1 cellular context compared by ENCODE assay signal in the genomic region with DNA sequence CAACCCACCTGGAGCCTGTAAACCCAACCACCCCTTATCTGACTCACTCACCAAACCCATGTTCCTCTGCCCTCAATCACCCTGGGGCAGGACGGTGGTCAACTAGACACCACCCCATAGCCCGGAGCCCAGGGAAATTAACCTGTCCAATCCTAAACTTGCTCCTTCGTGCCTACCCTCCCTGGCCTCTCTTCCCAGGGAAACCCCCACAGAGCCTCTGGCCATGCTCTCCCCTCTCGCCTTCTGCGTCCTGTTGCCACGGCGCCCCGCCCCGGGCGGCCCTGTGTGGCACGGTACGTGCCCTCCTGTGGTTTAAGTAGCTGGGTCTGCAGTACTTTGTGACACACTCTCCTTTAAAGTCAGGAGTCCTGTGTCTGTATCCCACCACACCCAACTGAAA.
TF ChIP-seq lines count a peak whose summit lies in the region.

No MANE protein-coding gene starts in this region.

TF ChIP-seq in K562, 482 proteins besides CTCF, POLR2A, EP300 and RAD21:
- TF ChIP-seq POLR2G (IDR thresholded peaks at IDR 0.05; ENCODE audit: low read depth, low read length) = 0 out of 2 replicates have a peak, but pooled peaks have one; percentile 6
- TF ChIP-seq, protein P1, sequence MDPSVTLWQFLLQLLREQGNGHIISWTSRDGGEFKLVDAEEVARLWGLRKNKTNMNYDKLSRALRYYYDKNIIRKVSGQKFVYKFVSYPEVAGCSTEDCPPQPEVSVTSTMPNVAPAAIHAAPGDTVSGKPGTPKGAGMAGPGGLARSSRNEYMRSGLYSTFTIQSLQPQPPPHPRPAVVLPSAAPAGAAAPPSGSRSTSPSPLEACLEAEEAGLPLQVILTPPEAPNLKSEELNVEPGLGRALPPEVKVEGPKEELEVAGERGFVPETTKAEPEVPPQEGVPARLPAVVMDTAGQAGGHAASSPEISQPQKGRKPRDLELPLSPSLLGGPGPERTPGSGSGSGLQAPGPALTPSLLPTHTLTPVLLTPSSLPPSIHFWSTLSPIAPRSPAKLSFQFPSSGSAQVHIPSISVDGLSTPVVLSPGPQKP (CRISPR knock-in tag; IDR thresholded peaks at IDR 0.05) = no peak
TF ChIP-seq in K562: peak in this region for 1.
